29 cellular contexts compared by ENCODE assay signal in genomic region chr3:40756500-40756899, GRCh38.
"Had no signal": no experiment of that assay in that cellular context is flagged by ENCODE, and none has a peak within 500 bp of the region (broad histone marks: within the 10 kb centered on the region; RNA-seq: fewer than 3 reads in every experiment).

No MANE protein-coding gene starts in this region.

- FAIRE-seq: urothelium cell line had no signal

- H3K27ac Mint-ChIP-seq: stimulated activated effector memory CD8-positive, alpha-beta T cell treated with anti-CD3 and anti-CD28 coated beads, Interleukin-12 subunit alpha, Interleukin-12 subunit beta, amount 100 ng/mL, for 72 hours; stimulated activated memory B cell treated with anti-CD40 and anti-IgM and Interleukin-4, amounts not matched to agents 10 μg/mL and 1 μg/mL and 100 μg/mL, for 72 hours; stimulated activated naive B cell treated with anti-CD40 and anti-IgM and Interleukin-4, amounts not matched to agents 10 μg/mL and 1 μg/mL and 100 μg/mL, for 72 hours; stimulated activated naive CD8-positive, alpha-beta T cell treated with anti-CD3 and anti-CD28 coated beads, Interleukin-15, amount 100 ng/mL, for 72 hours; stimulated activated naive CD8-positive, alpha-beta T cell treated with anti-CD3 and anti-CD28 coated beads, Interleukin-15, Interleukin-2, amounts not matched to agents 100 ng/mL and 50 ng/mL, for 24 hours; type B pancreatic cell had no signal

- H3K4me3 Mint-ChIP-seq: stimulated activated effector memory CD8-positive, alpha-beta T cell treated with anti-CD3 and anti-CD28 coated beads, Interleukin-12 subunit alpha, Interleukin-12 subunit beta, amount 100 ng/mL, for 72 hours; stimulated activated memory B cell treated with anti-CD40 and anti-IgM and Interleukin-4, amounts not matched to agents 10 μg/mL and 1 μg/mL and 100 μg/mL, for 72 hours; stimulated activated naive B cell treated with anti-CD40 and anti-IgM and Interleukin-4, amounts not matched to agents 10 μg/mL and 1 μg/mL and 100 μg/mL, for 72 hours; stimulated activated naive CD8-positive, alpha-beta T cell treated with anti-CD3 and anti-CD28 coated beads, Interleukin-15, amount 100 ng/mL, for 72 hours; stimulated activated naive CD8-positive, alpha-beta T cell treated with anti-CD3 and anti-CD28 coated beads, Interleukin-15, Interleukin-2, amounts not matched to agents 100 ng/mL and 50 ng/mL, for 24 hours; type B pancreatic cell had no signal

- H3K4me3 ChIP-seq: stomach, suprapubic skin, testis, thoracic aorta, thyroid gland, tibial artery, tibial nerve, transverse colon, upper lobe of left lung, upper lobe of right lung, uterus, vagina had no signal

- ATAC-seq: stimulated activated effector memory CD8-positive, alpha-beta T cell treated with anti-CD3 and anti-CD28 coated beads, Interleukin-12 subunit alpha, Interleukin-12 subunit beta, amount 100 ng/mL, for 72 hours; stimulated activated memory B cell treated with anti-CD40 and anti-IgM and Interleukin-4, amounts not matched to agents 10 μg/mL and 1 μg/mL and 100 μg/mL, for 72 hours; stimulated activated naive B cell treated with anti-CD40 and anti-IgM and Interleukin-4, amounts not matched to agents 10 μg/mL and 1 μg/mL and 100 μg/mL, for 72 hours; stimulated activated naive CD8-positive, alpha-beta T cell treated with anti-CD3 and anti-CD28 coated beads, Interleukin-15, amount 100 ng/mL, for 72 hours; stimulated activated naive CD8-positive, alpha-beta T cell treated with anti-CD3 and anti-CD28 coated beads, Interleukin-15, Interleukin-2, amounts not matched to agents 100 U/mL and 50 U/mL, for 24 hours; upper lobe of right lung had no signal

- H3K27me3 ChIP-seq: stomach, suprapubic skin, testis, thyroid gland, tibial artery, tibial nerve, transverse colon, upper lobe of left lung, upper lobe of right lung, uterus, vagina had no signal

- H3K36me3 Mint-ChIP-seq: stimulated activated effector memory CD8-positive, alpha-beta T cell treated with anti-CD3 and anti-CD28 coated beads, Interleukin-12 subunit alpha, Interleukin-12 subunit beta, amount 100 ng/mL, for 72 hours; type B pancreatic cell had no signal

- H3K4me1 ChIP-seq: stomach, testis, thyroid gland, tibial artery, tibial nerve, transverse colon, upper lobe of left lung, upper lobe of right lung, uterus, vagina had no signal

- H3K4me1 Mint-ChIP-seq: stimulated activated effector memory CD8-positive, alpha-beta T cell treated with anti-CD3 and anti-CD28 coated beads, Interleukin-12 subunit alpha, Interleukin-12 subunit beta, amount 100 ng/mL, for 72 hours; stimulated activated naive CD8-positive, alpha-beta T cell treated with anti-CD3 and anti-CD28 coated beads, Interleukin-15, amount 100 ng/mL, for 72 hours had no signal

- H3K9me3 ChIP-seq: stomach, suprapubic skin, testis, thoracic aorta, thyroid gland, tibial artery, transverse colon, upper lobe of left lung, upper lobe of right lung, uterus, vagina had no signal

- DNase-seq: stimulated activated CD4-positive, alpha-beta T cell treated with anti-CD3 and anti-CD28 coated beads, Interleukin-2, amount 100 ng/mL, for 48 hours; stimulated activated CD4-positive, alpha-beta T cell treated with anti-CD3 and anti-CD28 coated beads, Interleukin-4, amount 100 ng/mL, for 1 hour; stimulated activated CD4-positive, alpha-beta T cell treated with anti-CD3 and anti-CD28 coated beads, Interleukin-4, amount 100 ng/mL, for 24 hours; stimulated activated CD4-positive, alpha-beta T cell treated with anti-CD3 and anti-CD28 coated beads, Interleukin-4, amount 100 ng/mL, for 4 hours; stimulated activated CD8-positive, alpha-beta memory T cell treated with anti-CD3 and anti-CD28 coated beads, Interleukin-4, amount 100 ng/mL, for 48 hours; stimulated activated naive B cell treated with anti-CD40 and anti-IgM and Interleukin-4, amounts not matched to agents 10 μg/mL and 1 μg/mL and 100 μg/mL, for 72 hours; stimulated activated naive CD4-positive, alpha-beta T cell; stimulated activated naive CD4-positive, alpha-beta T cell treated with Interleukin-2 at 50 U/mL for 16 hours; stimulated activated naive CD8-positive, alpha-beta T cell treated with anti-CD3 and anti-CD28 coated beads, Interleukin-15, amount 100 ng/mL, for 72 hours; stimulated activated naive CD8-positive, alpha-beta T cell treated with anti-CD3 and anti-CD28 coated beads, Interleukin-15, Interleukin-2, amounts not matched to agents 100 U/mL and 50 U/mL, for 24 hours; stomach; substantia nigra; testis; thyroid gland; tibial artery; transverse colon; trophoblast cell; upper lobe of left lung; upper lobe of right lung; uterus had no signal

- H3K27ac ChIP-seq: stomach, suprapubic skin, testis, thoracic aorta, thyroid gland, tibial artery, tibial nerve, transverse colon, upper lobe of left lung, upper lobe of right lung, uterus, vagina had no signal

- H3K36me3 ChIP-seq: stomach, suprapubic skin, thoracic aorta, thyroid gland, tibial artery, tibial nerve, transverse colon, upper lobe of left lung, upper lobe of right lung, uterus, vagina had no signal
